12 cellular contexts compared by ENCODE assay signal in the genomic region with DNA sequence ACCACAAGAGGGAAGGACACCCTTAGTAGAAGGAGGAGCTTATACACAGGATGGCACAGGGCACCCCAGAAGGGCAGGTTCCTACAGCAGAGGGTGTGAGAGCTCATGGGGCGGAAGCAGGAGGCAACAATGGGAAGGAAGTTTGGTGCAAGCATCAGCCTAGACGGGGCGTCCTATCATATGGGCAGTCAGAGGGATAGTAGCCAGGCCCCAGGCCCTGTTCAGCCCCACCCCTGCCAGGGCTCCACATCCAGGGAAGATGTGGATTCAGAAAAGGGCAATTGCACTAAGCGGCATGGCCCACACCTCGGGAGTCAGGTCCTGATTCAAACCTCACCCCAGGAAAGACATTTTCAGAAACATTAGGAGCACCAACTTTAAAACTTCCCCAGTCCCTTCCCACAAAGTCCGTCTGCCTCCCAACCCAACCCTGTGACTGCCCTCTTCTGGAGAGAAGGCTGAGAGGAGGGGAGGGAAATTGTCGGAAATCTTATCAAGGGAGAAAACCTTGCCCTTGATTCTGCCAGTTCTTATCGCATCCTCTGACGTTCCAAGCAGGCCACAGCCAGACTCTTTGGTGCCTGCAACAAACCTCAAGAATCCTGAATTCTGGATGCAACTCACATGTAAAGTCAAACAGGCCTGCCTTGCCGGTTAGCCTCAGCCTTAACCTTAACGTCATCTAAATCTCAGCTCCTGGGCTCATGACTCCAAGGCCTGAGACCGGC.
A peak's percentile ranks its signal among the peaks of the same experiment; 100 is the strongest.
DNase-seq lines count a peak whose midpoint lies in the region; ATAC-seq, FAIRE-seq and TF ChIP-seq lines count a peak whose summit lies in the region.
"Had no signal": no experiment of that assay in that cellular context is flagged by ENCODE, and none has a peak within 500 bp of the region (broad histone marks: within the 10 kb centered on the region; RNA-seq: fewer than 3 reads in every experiment).

No MANE protein-coding gene starts in this region.

- TF ChIP-seq CTCF in A673 (conservative IDR thresholded peaks at IDR 0.05; ENCODE audit: low read depth, low read length) (peak; percentile 56), HFFc6 (IDR thresholded peaks at IDR 0.05) (peak; percentile 52; the same call in 1 of the 2 replicates), brain microvascular endothelial cell (IDR thresholded peaks at IDR 0.05; ENCODE audit: low read depth, low read length, missing control alignments) (peak; percentile 57), left lung (IDR thresholded peaks at IDR 0.05) (no peak)

- BruUV-seq in A673 (replicated peaks; lab: Mats Ljungman, UMichigan) = no TSS peak

- H3K27ac ChIP-seq in A673 (ENCODE audit: low read depth, low read length, poor library complexity, severe bottlenecking) (no peak overlapping the region), brain microvascular endothelial cell (no peak overlapping the region), left lung (no peak overlapping the region)

- H3K4me1 ChIP-seq in A673 (ENCODE audit: insufficient read depth, low read length, poor library complexity, severe bottlenecking) = no peaks in the 10 kb centered on the region
- H3K4me1 ChIP-seq in left lung = peaks cover 0 to 6% of the 10 kb centered on the region in 2 donors

- H3K36me3 Mint-ChIP-seq in HFFc6 (ENCODE audit: low read depth) = no peaks in the 10 kb centered on the region
- H3K36me3 Mint-ChIP-seq in activated CD4-positive, alpha-beta memory T cell treated with anti-CD3 and anti-CD28 coated beads for 36 hours = no peaks in the 10 kb centered on the region
- H3K36me3 Mint-ChIP-seq: activated naive CD4-positive, alpha-beta T cell treated with anti-CD3 and anti-CD28 coated beads, Interleukin-2, amount 10 ng/mL, durations not matched to agents 7 days and 5 days had no signal

- H3K4me3 ChIP-seq in A673 (ENCODE audit: low read depth, low read length, poor library complexity, severe bottlenecking) (no peak overlapping the region), brain microvascular endothelial cell (ENCODE audit: low read depth, low read length) (no peak overlapping the region), left lung (no peak overlapping the region)
- H3K4me3 ChIP-seq: lung had no signal

- no peaks in the 10 kb centered on the region for H3K9me3 Mint-ChIP-seq in HFFc6
- no peaks in the 10 kb centered on the region for H3K9me3 Mint-ChIP-seq in activated CD4-positive, alpha-beta memory T cell treated with anti-CD3 and anti-CD28 coated beads for 36 hours
- H3K9me3 Mint-ChIP-seq: activated naive CD4-positive, alpha-beta T cell treated with anti-CD3 and anti-CD28 coated beads, Interleukin-2, amount 10 ng/mL, durations not matched to agents 7 days and 5 days had no signal

- intact Hi-C loops in A673 (cut with micrococcal nuclease; ENCODE audit: unreplicated experiment) (loop anchor here (10.0 kb wide), 1 partner anchor 333 kb away; no protein-coding TSS in a partner anchor), left lung (cut with DNase I) (no loop called here)
- intact Hi-C loops in activated CD4-positive, alpha-beta memory T cell treated with anti-CD3 and anti-CD28 coated beads for 36 hours (cut with micrococcal nuclease) = no loop called here

- no peak for FAIRE-seq in HTR-8/SVneo (lab: Jason Lieb, UNC)

- no peak overlapping the region for H3K4me3 Mint-ChIP-seq in HFFc6
- H3K4me3 Mint-ChIP-seq in activated CD4-positive, alpha-beta memory T cell treated with anti-CD3 and anti-CD28 coated beads for 36 hours = no peak overlapping the region
- H3K4me3 Mint-ChIP-seq: activated naive CD4-positive, alpha-beta T cell treated with anti-CD3 and anti-CD28 coated beads, Interleukin-2, amount 10 ng/mL, durations not matched to agents 7 days and 5 days had no signal

- DNase-seq in A673 (ENCODE audit: low spot score) (peak; percentile 46), HFFc6 (no peak), brain microvascular endothelial cell (no peak), left lung (no peak), NCI-H2081 treated with DMSO at 0.1 percent for 48 hours (lab: John Stamatoyannopoulos, UW) (no peak), HTR-8/SVneo (ENCODE audit: insufficient read length, low spot score) (no peak)
- DNase-seq in activated CD4-positive, alpha-beta memory T cell treated with anti-CD3 and anti-CD28 coated beads for 36 hours = no peak
- DNase-seq: activated naive CD4-positive, alpha-beta T cell treated with anti-CD3 and anti-CD28 coated beads, Interleukin-2, amount 10 ng/mL, durations not matched to agents 7 days and 5 days; AML-193; NCI-H2029 had no signal

- H3K27me3 Mint-ChIP-seq in HFFc6 (ENCODE audit: insufficient read depth) = peaks cover 30% of the 10 kb centered on the region
- no peaks in the 10 kb centered on the region for H3K27me3 Mint-ChIP-seq in activated CD4-positive, alpha-beta memory T cell treated with anti-CD3 and anti-CD28 coated beads for 36 hours
- H3K27me3 Mint-ChIP-seq: activated naive CD4-positive, alpha-beta T cell treated with anti-CD3 and anti-CD28 coated beads, Interleukin-2, amount 10 ng/mL, durations not matched to agents 7 days and 5 days had no signal

- peak; percentile 22 for ATAC-seq in left lung
- no peak for ATAC-seq in HG02678 (IDR thresholded peaks at IDR 0.05; ENCODE audit: unreplicated experiment)

- H3K27ac Mint-ChIP-seq in HFFc6 = no peak overlapping the region
- no peak overlapping the region for H3K27ac Mint-ChIP-seq in activated CD4-positive, alpha-beta memory T cell treated with anti-CD3 and anti-CD28 coated beads for 36 hours
- H3K27ac Mint-ChIP-seq: activated naive CD4-positive, alpha-beta T cell treated with anti-CD3 and anti-CD28 coated beads, Interleukin-2, amount 10 ng/mL, durations not matched to agents 7 days and 5 days had no signal

- CTCF ChIA-PET in A673 (lab: Charles Lee) = interaction anchor here (0.5 kb wide), 1 partner anchor 178 kb away, joined by 4 read pairs; no protein-coding TSS in a partner anchor
- CTCF ChIA-PET in activated CD4-positive, alpha-beta memory T cell treated with anti-CD3 and anti-CD28 coated beads for 36 hours (lab: Charles Lee) = no interaction called here

- no peaks in the 10 kb centered on the region for H3K36me3 ChIP-seq in A673 (ENCODE audit: insufficient read depth, low read length, poor library complexity, severe bottlenecking)
- H3K36me3 ChIP-seq in brain microvascular endothelial cell (replicated peaks) = no peaks in the 10 kb centered on the region
- H3K36me3 ChIP-seq in left lung = no peaks in the 10 kb centered on the region

- in situ Hi-C loops in brain microvascular endothelial cell (cut with HindIII; ENCODE audit: low pct_ligation_motif_present, low sequenced_read_pairs) = no loop called here

- H3K27me3 ChIP-seq in A673 (replicated peaks; ENCODE audit: insufficient read depth, low read depth, low read length, poor library complexity) (no peaks in the 10 kb centered on the region), brain microvascular endothelial cell (replicated peaks) (peaks cover 5% of the 10 kb centered on the region), left lung (no peaks in the 10 kb centered on the region)

- H3K9me3 ChIP-seq in A673 (ENCODE audit: low read depth, low read length, poor library complexity, severe bottlenecking) = no peaks in the 10 kb centered on the region
- no peaks in the 10 kb centered on the region for H3K9me3 ChIP-seq in left lung

- POLR2A ChIA-PET in A673 (lab: Charles Lee; ENCODE audit: low non-redundant PET) = no interaction called here
- POLR2A ChIA-PET in activated CD4-positive, alpha-beta memory T cell treated with anti-CD3 and anti-CD28 coated beads for 36 hours (lab: Charles Lee) = no interaction called here

- no peaks in the 10 kb centered on the region for H3K4me1 Mint-ChIP-seq in HFFc6 (ENCODE audit: low read depth)
- H3K4me1 Mint-ChIP-seq in activated CD4-positive, alpha-beta memory T cell treated with anti-CD3 and anti-CD28 coated beads for 36 hours (ENCODE audit: low read depth) = no peaks in the 10 kb centered on the region
- H3K4me1 Mint-ChIP-seq: activated naive CD4-positive, alpha-beta T cell treated with anti-CD3 and anti-CD28 coated beads, Interleukin-2, amount 10 ng/mL, durations not matched to agents 7 days and 5 days had no signal

Comparison
In these comparisons a context has a peak if more than half of its experiments do, and no peak if none do; other contexts are left out.
1. CTCF ChIP-seq: peak in A673 (single experiment), HFFc6 (single experiment) and brain microvascular endothelial cell (single experiment); none in left lung (0 of 2).